8 cellular contexts compared by ENCODE assay signal in the genomic region with DNA sequence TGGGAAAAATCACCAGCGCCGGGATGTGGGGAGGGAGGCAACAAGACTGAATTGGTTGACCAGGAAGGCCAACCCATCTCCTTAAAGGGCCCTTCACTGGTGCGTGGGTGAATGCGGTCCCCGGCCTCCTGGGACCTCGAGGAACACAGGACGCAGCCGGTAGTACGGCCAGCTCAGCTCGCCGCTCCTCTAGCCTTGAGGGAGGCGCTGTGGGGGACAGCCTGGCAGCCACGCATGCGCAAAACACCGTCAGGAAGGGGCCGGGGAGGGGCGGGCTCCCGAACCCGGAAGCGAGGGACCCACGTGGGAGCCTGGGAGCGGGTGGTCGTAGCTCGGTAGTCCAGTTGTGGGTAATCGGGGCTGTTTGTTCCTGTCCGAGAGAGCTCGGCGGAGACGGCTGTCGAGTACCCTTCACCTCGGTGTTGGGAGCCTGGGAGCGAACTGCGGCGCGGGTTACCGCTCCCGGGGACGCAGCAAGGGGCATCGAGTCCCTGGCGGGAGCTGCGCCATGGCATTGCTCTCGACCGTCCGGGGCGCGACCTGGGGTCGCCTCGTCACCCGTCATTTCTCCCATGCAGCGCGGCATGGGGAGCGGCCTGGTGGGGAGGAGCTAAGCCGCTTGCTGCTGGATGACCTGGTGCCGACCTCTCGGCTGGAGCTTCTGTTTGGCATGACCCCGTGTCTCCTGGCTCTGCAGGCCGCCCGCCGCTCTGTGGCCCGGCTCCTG. TPM values are rescaled to one million over a fixed set of nuclear protein-coding genes. Genes with fewer than 3 reads are reported as not detected.
A peak's percentile ranks its signal among the peaks of the same experiment; 100 is the strongest.
DNase-seq lines count a peak whose midpoint lies in the region; ATAC-seq and TF ChIP-seq lines count a peak whose summit lies in the region.

A gene with protein sequence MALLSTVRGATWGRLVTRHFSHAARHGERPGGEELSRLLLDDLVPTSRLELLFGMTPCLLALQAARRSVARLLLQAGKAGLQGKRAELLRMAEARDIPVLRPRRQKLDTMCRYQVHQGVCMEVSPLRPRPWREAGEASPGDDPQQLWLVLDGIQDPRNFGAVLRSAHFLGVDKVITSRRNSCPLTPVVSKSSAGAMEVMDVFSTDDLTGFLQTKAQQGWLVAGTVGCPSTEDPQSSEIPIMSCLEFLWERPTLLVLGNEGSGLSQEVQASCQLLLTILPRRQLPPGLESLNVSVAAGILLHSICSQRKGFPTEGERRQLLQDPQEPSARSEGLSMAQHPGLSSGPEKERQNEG (plus strand): TSS at position 281 of the 727 bp plus-strand sequence. CDS start 228 bp downstream, at position 509.

- ATAC-seq in GM21825 (IDR thresholded peaks at IDR 0.05; ENCODE audit: unreplicated experiment) = peak; percentile 60
- peak; percentile 92 for ATAC-seq in stimulated activated naive CD8-positive, alpha-beta T cell treated with anti-CD3 and anti-CD28 coated beads, Interleukin-15, amount 100 ng/mL, for 72 hours

- H3K36me3 Mint-ChIP-seq in neural crest cell (ENCODE audit: low read depth) = no peaks in the 10 kb centered on the region

- DNase-seq in Daoy (ENCODE audit: low read depth) = peak; percentile 93
- DNase-seq in LoVo (ENCODE audit: low spot score) = peak; percentile 92
- DNase-seq in SHP77 (lab: John Stamatoyannopoulos, UW) = peak; percentile 84 to 93
- peak; percentile 96 for DNase-seq in activated effector memory CD4-positive, alpha-beta T cell treated with anti-CD3 and anti-CD28 coated beads, Interleukin-2, amount 50 U/mL, for 16 hours
- DNase-seq in fibroblast of villous mesenchyme (ENCODE audit: low read depth) = peak; percentile 92
- DNase-seq in neural crest cell (ENCODE audit: low read depth, low spot score) = peak; percentile 90
- DNase-seq in stimulated activated naive CD8-positive, alpha-beta T cell treated with anti-CD3 and anti-CD28 coated beads, Interleukin-15, amount 100 ng/mL, for 72 hours = peak; percentile 86 to 89

- H3K4me1 Mint-ChIP-seq in neural crest cell = peaks cover 38% of the 10 kb centered on the region
- peaks cover 38% of the 10 kb centered on the region for H3K4me1 Mint-ChIP-seq in stimulated activated naive CD8-positive, alpha-beta T cell treated with anti-CD3 and anti-CD28 coated beads, Interleukin-15, amount 100 ng/mL, for 72 hours

- H3K27ac Mint-ChIP-seq in neural crest cell (ENCODE audit: unreplicated experiment) = peak within 1 kb of the TSS; percentile 88
- H3K27ac Mint-ChIP-seq in stimulated activated naive CD8-positive, alpha-beta T cell treated with anti-CD3 and anti-CD28 coated beads, Interleukin-15, amount 100 ng/mL, for 72 hours = peak within 1 kb of the TSS; percentile 84 to 94

- peak; percentile 5 for TF ChIP-seq CTCF in fibroblast of villous mesenchyme (IDR thresholded peaks at IDR 0.05; ENCODE audit: insufficient read depth, low read depth, low read length)
- peak; percentile 24 for TF ChIP-seq CTCF in neural crest cell (conservative IDR thresholded peaks at IDR 0.05)

- peak within 1 kb of the TSS; percentile 92 for H3K4me3 Mint-ChIP-seq in neural crest cell
- H3K4me3 Mint-ChIP-seq in stimulated activated naive CD8-positive, alpha-beta T cell treated with anti-CD3 and anti-CD28 coated beads, Interleukin-15, amount 100 ng/mL, for 72 hours = peak within 1 kb of the TSS; percentile 87 to 93

- no peaks in the 10 kb centered on the region for H3K27me3 Mint-ChIP-seq in neural crest cell (ENCODE audit: low read depth)
- H3K27me3 Mint-ChIP-seq in stimulated activated naive CD8-positive, alpha-beta T cell treated with anti-CD3 and anti-CD28 coated beads, Interleukin-15, amount 100 ng/mL, for 72 hours = no peaks in the 10 kb centered on the region

- no peaks in the 10 kb centered on the region for H3K9me3 Mint-ChIP-seq in neural crest cell
- no peaks in the 10 kb centered on the region for H3K9me3 Mint-ChIP-seq in stimulated activated naive CD8-positive, alpha-beta T cell treated with anti-CD3 and anti-CD28 coated beads, Interleukin-15, amount 100 ng/mL, for 72 hours

- peak within 1 kb of the TSS; percentile 94 for H3K4me3 ChIP-seq in fibroblast of villous mesenchyme (ENCODE audit: low read depth, low read length)

RNA-seq across cellular contexts. Expression of the gene that starts here (rescaled TPM):
- 10.4 and 14.5 TPM in 2 replicates for total RNA-seq in Daoy (2014; rRNA removed; shearing (Covaris generic))
- total RNA-seq in fibroblast of villous mesenchyme (3.9 and 4.7 TPM in 2 replicates), neural crest cell (4.6 and 5.4 TPM in 2 replicates)

Comparison
In these comparisons a context has a peak if more than half of its experiments do, and no peak if none do; other contexts are left out.
1. Peak in every context shown above with its lines: DNase-seq, ATAC-seq and H3K4me3 ChIP-seq.